Comparison of ENCODE assay signal across 15 cellular contexts in genomic region chr1:156743367-156744302, GRCh38. TPM values are rescaled to one million over a fixed set of nuclear protein-coding genes. Genes with fewer than 3 reads are reported as not detected.
DNase-seq lines count a peak whose midpoint lies in the region; ATAC-seq and TF ChIP-seq lines count a peak whose summit lies in the region.
"Had no signal": no experiment of that assay in that cellular context is flagged by ENCODE, and none has a peak within 500 bp of the region (broad histone marks: within the 10 kb centered on the region; RNA-seq: fewer than 3 reads in every experiment).

No MANE protein-coding gene starts in this region.

- H4K20me1 ChIP-seq in neural progenitor cell (ENCODE audit: low read depth), result peaks cover 17% of the 10 kb centered on the region

- H3K4me1 ChIP-seq in HEK293 (ENCODE audit: control insufficient read depth, insufficient read depth, low read length) (peaks cover 6% of the 10 kb centered on the region; the same call in 1 of the 2 replicates), neural progenitor cell (peaks cover 36% of the 10 kb centered on the region)

- H3K36me3 ChIP-seq in HEK293 (ENCODE audit: control insufficient read depth in 2 of 2, insufficient read depth in 1 of 2, low read length in 2 of 2) (peaks cover 0 to 48% of the 10 kb centered on the region in 2 experiments; a peak in 1 of 3 replicates), neural progenitor cell (no peaks in the 10 kb centered on the region)

- no peaks in the 10 kb centered on the region for H3K27me3 ChIP-seq in neural progenitor cell
- H3K27me3 ChIP-seq: hepatocyte, left lung had no signal

- H3K27ac ChIP-seq in HEK293 (ENCODE audit: extremely low read depth, low read depth, low read length) (no peak overlapping the region), neural progenitor cell (no peak overlapping the region)
- H3K27ac ChIP-seq: hepatocyte had no signal

- no peaks in the 10 kb centered on the region for H3K27me3 Mint-ChIP-seq in activated CD4-positive, alpha-beta T cell treated with anti-CD3 and anti-CD28 coated beads for 36 hours
- no peaks in the 10 kb centered on the region for H3K27me3 Mint-ChIP-seq in activated naive CD8-positive, alpha-beta T cell treated with anti-CD3 and anti-CD28 coated beads for 36 hours
- H3K27me3 Mint-ChIP-seq in natural killer cell treated with Interleukin-12 subunit alpha and Interleukin-12 subunit beta and Interleukin-15 and Interleukin-18, amount 100 ng/mL, for 72 hours, result no peaks in the 10 kb centered on the region
- H3K27me3 Mint-ChIP-seq in neural progenitor cell (ENCODE audit: insufficient read depth, low read depth), result peaks cover 2% of the 10 kb centered on the region

- peaks cover 72% of the 10 kb centered on the region for H3K4me1 Mint-ChIP-seq in activated CD4-positive, alpha-beta T cell treated with anti-CD3 and anti-CD28 coated beads for 36 hours
- peaks cover 62% of the 10 kb centered on the region for H3K4me1 Mint-ChIP-seq in activated naive CD8-positive, alpha-beta T cell treated with anti-CD3 and anti-CD28 coated beads for 36 hours
- peaks cover 55 to 61% of the 10 kb centered on the region in 2 donors for H3K4me1 Mint-ChIP-seq in natural killer cell treated with Interleukin-12 subunit alpha and Interleukin-12 subunit beta and Interleukin-15 and Interleukin-18, amount 100 ng/mL, for 72 hours (ENCODE audit: low read depth in 2 of 2)
- H3K4me1 Mint-ChIP-seq in neural progenitor cell, result peaks cover 51% of the 10 kb centered on the region

- peaks cover 77% of the 10 kb centered on the region for H3F3A ChIP-seq in neural progenitor cell (ENCODE audit: low read depth)

- peaks cover 66% of the 10 kb centered on the region for H3K79me2 ChIP-seq in neural progenitor cell (ENCODE audit: low read depth)

- POLR2A ChIA-PET in activated CD4-positive, alpha-beta T cell treated with anti-CD3 and anti-CD28 coated beads for 36 hours (lab: Charles Lee), result interaction anchor here (0.8 to 1.1 kb wide), 2 partner anchors 9 to 24 kb away, joined by 3 to 4 read pairs; partner anchors contain the start of gene PRCC
- POLR2A ChIA-PET in HEK293 (lab: Yijun Ruan, JAX), result interaction anchor here (1.6 kb wide), 1 partner anchor 8 kb away, joined by 10 read pairs; the partner anchor contains the start of gene HDGF

- no peak overlapping the region for H3K9ac ChIP-seq in neural progenitor cell

- intact Hi-C loops in activated CD4-positive, alpha-beta T cell treated with anti-CD3 and anti-CD28 coated beads for 36 hours (cut with DNase I, micrococcal nuclease), result loop anchor here in 1 of 2 experiments (5.0 to 10.0 kb wide), 2 partner anchors 394 to 889 kb away; partner anchors contain the start of genes ETV3, GON4L and SYT11

- DNase-seq in activated CD4-positive, alpha-beta T cell treated with anti-CD3 and anti-CD28 coated beads for 36 hours, result no peak
- no peak for DNase-seq in activated CD4-positive, alpha-beta T cell treated with anti-CD3 and anti-CD28 coated beads for 4 hours
- DNase-seq in activated naive CD8-positive, alpha-beta T cell treated with anti-CD3 and anti-CD28 coated beads for 36 hours, result no peak
- DNase-seq in natural killer cell treated with Interleukin-12 subunit alpha and Interleukin-12 subunit beta and Interleukin-15 and Interleukin-18, amount 100 ng/mL, for 72 hours (ENCODE audit: low spot score), result no peak
- DNase-seq in neural progenitor cell (ENCODE audit: low spot score), result no peak
- no peak for DNase-seq in foreskin melanocyte
- DNase-seq in GM20000 (ENCODE audit: low spot score), result no peak
- DNase-seq: central memory CD4-positive, alpha-beta T cell; left lung; nucleus accumbens; small intestine had no signal

- H3K36me3 Mint-ChIP-seq in activated CD4-positive, alpha-beta T cell treated with anti-CD3 and anti-CD28 coated beads for 36 hours (ENCODE audit: low read depth), result peaks cover 69% of the 10 kb centered on the region
- peaks cover 60% of the 10 kb centered on the region for H3K36me3 Mint-ChIP-seq in activated naive CD8-positive, alpha-beta T cell treated with anti-CD3 and anti-CD28 coated beads for 36 hours
- H3K36me3 Mint-ChIP-seq in natural killer cell treated with Interleukin-12 subunit alpha and Interleukin-12 subunit beta and Interleukin-15 and Interleukin-18, amount 100 ng/mL, for 72 hours, result peaks cover 16% of the 10 kb centered on the region
- peaks cover 15% of the 10 kb centered on the region for H3K36me3 Mint-ChIP-seq in neural progenitor cell

- ATAC-seq in activated CD4-positive, alpha-beta T cell treated with anti-CD3 and anti-CD28 coated beads for 36 hours, result no peak
- ATAC-seq in natural killer cell treated with Interleukin-12 subunit alpha and Interleukin-12 subunit beta and Interleukin-15 and Interleukin-18, amount 100 ng/mL, for 72 hours, result no peak
- ATAC-seq: activated CD4-positive, CD25-positive, alpha-beta regulatory T cell treated with anti-CD3 and anti-CD28 coated beads, Interleukin-2, amount 50 U/mL, for 24 hours; left lung had no signal

- H3K4me3 Mint-ChIP-seq in activated CD4-positive, alpha-beta T cell treated with anti-CD3 and anti-CD28 coated beads for 36 hours, result peak overlapping the region; percentile 10
- H3K4me3 Mint-ChIP-seq in activated naive CD8-positive, alpha-beta T cell treated with anti-CD3 and anti-CD28 coated beads for 36 hours, result no peak overlapping the region
- no peak overlapping the region for H3K4me3 Mint-ChIP-seq in natural killer cell treated with Interleukin-12 subunit alpha and Interleukin-12 subunit beta and Interleukin-15 and Interleukin-18, amount 100 ng/mL, for 72 hours
- no peak overlapping the region for H3K4me3 Mint-ChIP-seq in neural progenitor cell

- H3K9me3 ChIP-seq in HEK293 (ENCODE audit: control insufficient read depth, insufficient read depth, low read depth, low read length), result no peaks in the 10 kb centered on the region
- H3K9me3 ChIP-seq in neural progenitor cell (ENCODE audit: low read depth), result no peaks in the 10 kb centered on the region
- H3K9me3 ChIP-seq: left lung had no signal

- no peak overlapping the region for H3K4me2 ChIP-seq in neural progenitor cell
- H3K4me2 ChIP-seq: hepatocyte had no signal

- peak overlapping the region; percentile 94 for H3K27ac Mint-ChIP-seq in activated CD4-positive, alpha-beta T cell treated with anti-CD3 and anti-CD28 coated beads for 36 hours
- peak overlapping the region; percentile 54 for H3K27ac Mint-ChIP-seq in activated naive CD8-positive, alpha-beta T cell treated with anti-CD3 and anti-CD28 coated beads for 36 hours
- peak overlapping the region; percentile 97 to 100 for H3K27ac Mint-ChIP-seq in natural killer cell treated with Interleukin-12 subunit alpha and Interleukin-12 subunit beta and Interleukin-15 and Interleukin-18, amount 100 ng/mL, for 72 hours
- no peak overlapping the region for H3K27ac Mint-ChIP-seq in neural progenitor cell

- H3K4me3 ChIP-seq in HEK293 (ENCODE audit: low read depth, low read length) (no peak overlapping the region), neural progenitor cell (no peak overlapping the region)
- H3K4me3 ChIP-seq: hepatocyte, left lung had no signal

- CTCF ChIA-PET in activated CD4-positive, alpha-beta T cell treated with anti-CD3 and anti-CD28 coated beads for 36 hours (lab: Charles Lee), result interaction anchor here (2.8 to 4.7 kb wide), 3 partner anchors 8 to 24 kb away, joined by 19 to 73 read pairs (median 21); partner anchors contain the start of genes HDGF, ISG20L2, METTL25B and PRCC
- CTCF ChIA-PET in HEK293 (lab: Yijun Ruan, JAX), result interaction anchor here (0.6 to 0.7 kb wide), 3 partner anchors 18 to 55 kb away, joined by 3 to 4 read pairs (median 4); no protein-coding TSS in a partner anchor

- no peaks in the 10 kb centered on the region for H3K9me3 Mint-ChIP-seq in activated CD4-positive, alpha-beta T cell treated with anti-CD3 and anti-CD28 coated beads for 36 hours (ENCODE audit: low read depth)
- no peaks in the 10 kb centered on the region for H3K9me3 Mint-ChIP-seq in activated naive CD8-positive, alpha-beta T cell treated with anti-CD3 and anti-CD28 coated beads for 36 hours
- H3K9me3 Mint-ChIP-seq in natural killer cell treated with Interleukin-12 subunit alpha and Interleukin-12 subunit beta and Interleukin-15 and Interleukin-18, amount 100 ng/mL, for 72 hours, result no peaks in the 10 kb centered on the region
- H3K9me3 Mint-ChIP-seq in neural progenitor cell, result no peaks in the 10 kb centered on the region
- H3K9me3 Mint-ChIP-seq: activated T-helper 2 cell treated with anti-CD3 and anti-CD28 coated beads, Interferon-gamma antibody, Interleukin-2, Interleukin-4, amounts not matched to agents 10 μg/mL and 5 μg/mL and 100 μg/mL, durations not matched to agents 14 hours and 24 hours and 36 hours had no signal

- no peak overlapping the region for H2AFZ ChIP-seq in neural progenitor cell (replicated peaks)
- H2AFZ ChIP-seq: hepatocyte had no signal

- TF ChIP-seq CTCF in HEK293 (tag by site-specific recombination; IDR thresholded peaks at IDR 0.05) (no peak), neural progenitor cell (IDR thresholded peaks at IDR 0.05) (no peak), GM20000 (IDR thresholded peaks at IDR 0.05; ENCODE audit: extremely low read depth, missing control alignments) (no peak)

RNA-seq across cellular contexts. Expression of gene MRPL24, which starts 2.7 kb away (rescaled TPM):
- total RNA-seq in activated CD4-positive, alpha-beta T cell treated with anti-CD3 and anti-CD28 coated beads for 36 hours, result 10 to 100 TPM; 81.9 to 89.7 TPM
- total RNA-seq in activated naive CD8-positive, alpha-beta T cell treated with anti-CD3 and anti-CD28 coated beads for 36 hours, result 10 to 100 TPM; 85.1 to 94.6 TPM
- total RNA-seq in natural killer cell treated with Interleukin-12 subunit alpha and Interleukin-12 subunit beta and Interleukin-15 and Interleukin-18, amount 100 ng/mL, for 72 hours, result 10 to 100 TPM; 52.9 to 71.2 TPM
- 21.4 and 24.7 TPM in 2 replicates for total RNA-seq in neural progenitor cell (ENCODE audit: low replicate concordance)

RNA-seq across cellular contexts. Expression of gene HDGF, which starts 7.8 kb away (rescaled TPM):
- 100 to 1,000 TPM; 312 to 358 TPM for total RNA-seq in activated CD4-positive, alpha-beta T cell treated with anti-CD3 and anti-CD28 coated beads for 36 hours
- total RNA-seq in activated naive CD8-positive, alpha-beta T cell treated with anti-CD3 and anti-CD28 coated beads for 36 hours, result 100 to 1,000 TPM; 271 to 274 TPM
- 100 to 1,000 TPM; 208 to 308 TPM for total RNA-seq in natural killer cell treated with Interleukin-12 subunit alpha and Interleukin-12 subunit beta and Interleukin-15 and Interleukin-18, amount 100 ng/mL, for 72 hours
- total RNA-seq in neural progenitor cell (ENCODE audit: low replicate concordance), result 246 and 366 TPM in 2 replicates

RNA-seq across cellular contexts. Expression of gene ISG20L2, which starts 15.1 kb away (rescaled TPM):
- 10 to 100 TPM; 48.4 to 65.2 TPM for total RNA-seq in activated CD4-positive, alpha-beta T cell treated with anti-CD3 and anti-CD28 coated beads for 36 hours
- 10 to 100 TPM; 74.9 to 77.4 TPM for total RNA-seq in activated naive CD8-positive, alpha-beta T cell treated with anti-CD3 and anti-CD28 coated beads for 36 hours
- 10 to 100 TPM; 67.5 to 97.5 TPM for total RNA-seq in natural killer cell treated with Interleukin-12 subunit alpha and Interleukin-12 subunit beta and Interleukin-15 and Interleukin-18, amount 100 ng/mL, for 72 hours
- total RNA-seq in neural progenitor cell (ENCODE audit: low replicate concordance), result 17.4 and 23.7 TPM in 2 replicates

RNA-seq across cellular contexts. Expression of gene METTL25B, which starts 15.4 kb away (rescaled TPM):
- 10 to 100 TPM; 31.0 to 40.5 TPM for total RNA-seq in activated CD4-positive, alpha-beta T cell treated with anti-CD3 and anti-CD28 coated beads for 36 hours
- 10 to 100 TPM; 24.4 to 24.9 TPM for total RNA-seq in activated naive CD8-positive, alpha-beta T cell treated with anti-CD3 and anti-CD28 coated beads for 36 hours
- total RNA-seq in natural killer cell treated with Interleukin-12 subunit alpha and Interleukin-12 subunit beta and Interleukin-15 and Interleukin-18, amount 100 ng/mL, for 72 hours, result 10 to 100 TPM; 33.0 to 37.4 TPM
- total RNA-seq in neural progenitor cell (ENCODE audit: low replicate concordance), result 21.4 and 26.5 TPM in 2 replicates

RNA-seq across cellular contexts. Expression of gene PRCC, which starts 23.7 kb away (rescaled TPM):
- 100 to 1,000 TPM in 1 of 2 experiments, 10 to 100 TPM in 1; 80.4 to 110 TPM for total RNA-seq in activated CD4-positive, alpha-beta T cell treated with anti-CD3 and anti-CD28 coated beads for 36 hours
- 10 to 100 TPM; 91.8 to 96.0 TPM for total RNA-seq in activated naive CD8-positive, alpha-beta T cell treated with anti-CD3 and anti-CD28 coated beads for 36 hours
- 100 to 1,000 TPM in 1 of 2 donors, 10 to 100 TPM in 1; 86.2 to 116 TPM for total RNA-seq in natural killer cell treated with Interleukin-12 subunit alpha and Interleukin-12 subunit beta and Interleukin-15 and Interleukin-18, amount 100 ng/mL, for 72 hours
- total RNA-seq in neural progenitor cell (ENCODE audit: low replicate concordance), result 30.1 and 43.1 TPM in 2 replicates
